In genomic region chr9:127559247-127559680, GRCh38 we compare ENCODE assay signal across 1 cellular context.
TF ChIP-seq lines count a peak whose summit lies in the region.

No MANE protein-coding gene starts in this region.

TF ChIP-seq in WTC11, 78 proteins besides CTCF, POLR2A, EP300 and RAD21 (continued from another document):
- TF ChIP-seq, protein P1, sequence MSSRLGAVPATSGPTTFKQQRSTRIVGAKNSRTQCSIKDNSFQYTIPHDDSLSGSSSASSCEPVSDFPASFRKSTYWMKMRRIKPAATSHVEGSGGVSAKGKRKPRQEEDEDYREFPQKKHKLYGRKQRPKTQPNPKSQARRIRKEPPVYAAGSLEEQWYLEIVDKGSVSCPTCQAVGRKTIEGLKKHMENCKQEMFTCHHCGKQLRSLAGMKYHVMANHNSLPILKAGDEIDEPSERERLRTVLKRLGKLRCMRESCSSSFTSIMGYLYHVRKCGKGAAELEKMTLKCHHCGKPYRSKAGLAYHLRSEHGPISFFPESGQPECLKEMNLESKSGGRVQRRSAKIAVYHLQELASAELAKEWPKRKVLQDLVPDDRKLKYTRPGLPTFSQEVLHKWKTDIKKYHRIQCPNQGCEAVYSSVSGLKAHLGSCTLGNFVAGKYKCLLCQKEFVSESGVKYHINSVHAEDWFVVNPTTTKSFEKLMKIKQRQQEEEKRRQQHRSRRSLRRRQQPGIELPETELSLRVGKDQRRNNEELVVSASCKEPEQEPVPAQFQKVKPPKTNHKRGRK (CRISPR knock-in tag; IDR thresholded peaks at IDR 0.05; ENCODE audit: borderline replicate concordance) = no peak
- no peak for TF ChIP-seq NR3C1 (CRISPR knock-in tag; conservative IDR thresholded peaks at IDR 0.05; ENCODE audit: low read depth)
- TF ChIP-seq, protein P2, sequence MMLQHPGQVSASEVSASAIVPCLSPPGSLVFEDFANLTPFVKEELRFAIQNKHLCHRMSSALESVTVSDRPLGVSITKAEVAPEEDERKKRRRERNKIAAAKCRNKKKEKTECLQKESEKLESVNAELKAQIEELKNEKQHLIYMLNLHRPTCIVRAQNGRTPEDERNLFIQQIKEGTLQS (CRISPR knock-in tag; conservative IDR thresholded peaks at IDR 0.05) = no peak
- no peak for TF ChIP-seq ESRRA (CRISPR knock-in tag; IDR thresholded peaks at IDR 0.05; ENCODE audit: borderline replicate concordance)
- TF ChIP-seq ZNF671 (CRISPR knock-in tag; IDR thresholded peaks at IDR 0.05) = no peak
- TF ChIP-seq, protein P3, sequence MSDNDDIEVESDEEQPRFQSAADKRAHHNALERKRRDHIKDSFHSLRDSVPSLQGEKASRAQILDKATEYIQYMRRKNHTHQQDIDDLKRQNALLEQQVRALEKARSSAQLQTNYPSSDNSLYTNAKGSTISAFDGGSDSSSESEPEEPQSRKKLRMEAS (CRISPR knock-in tag; IDR thresholded peaks at IDR 0.05) = no peak
- TF ChIP-seq, protein P4, sequence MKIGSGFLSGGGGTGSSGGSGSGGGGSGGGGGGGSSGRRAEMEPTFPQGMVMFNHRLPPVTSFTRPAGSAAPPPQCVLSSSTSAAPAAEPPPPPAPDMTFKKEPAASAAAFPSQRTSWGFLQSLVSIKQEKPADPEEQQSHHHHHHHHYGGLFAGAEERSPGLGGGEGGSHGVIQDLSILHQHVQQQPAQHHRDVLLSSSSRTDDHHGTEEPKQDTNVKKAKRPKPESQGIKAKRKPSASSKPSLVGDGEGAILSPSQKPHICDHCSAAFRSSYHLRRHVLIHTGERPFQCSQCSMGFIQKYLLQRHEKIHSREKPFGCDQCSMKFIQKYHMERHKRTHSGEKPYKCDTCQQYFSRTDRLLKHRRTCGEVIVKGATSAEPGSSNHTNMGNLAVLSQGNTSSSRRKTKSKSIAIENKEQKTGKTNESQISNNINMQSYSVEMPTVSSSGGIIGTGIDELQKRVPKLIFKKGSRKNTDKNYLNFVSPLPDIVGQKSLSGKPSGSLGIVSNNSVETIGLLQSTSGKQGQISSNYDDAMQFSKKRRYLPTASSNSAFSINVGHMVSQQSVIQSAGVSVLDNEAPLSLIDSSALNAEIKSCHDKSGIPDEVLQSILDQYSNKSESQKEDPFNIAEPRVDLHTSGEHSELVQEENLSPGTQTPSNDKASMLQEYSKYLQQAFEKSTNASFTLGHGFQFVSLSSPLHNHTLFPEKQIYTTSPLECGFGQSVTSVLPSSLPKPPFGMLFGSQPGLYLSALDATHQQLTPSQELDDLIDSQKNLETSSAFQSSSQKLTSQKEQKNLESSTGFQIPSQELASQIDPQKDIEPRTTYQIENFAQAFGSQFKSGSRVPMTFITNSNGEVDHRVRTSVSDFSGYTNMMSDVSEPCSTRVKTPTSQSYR (CRISPR knock-in tag; IDR thresholded peaks at IDR 0.05) = no peak
- TF ChIP-seq GABPB1 (CRISPR knock-in tag; IDR thresholded peaks at IDR 0.05) = no peak
- TF ChIP-seq, protein P5, sequence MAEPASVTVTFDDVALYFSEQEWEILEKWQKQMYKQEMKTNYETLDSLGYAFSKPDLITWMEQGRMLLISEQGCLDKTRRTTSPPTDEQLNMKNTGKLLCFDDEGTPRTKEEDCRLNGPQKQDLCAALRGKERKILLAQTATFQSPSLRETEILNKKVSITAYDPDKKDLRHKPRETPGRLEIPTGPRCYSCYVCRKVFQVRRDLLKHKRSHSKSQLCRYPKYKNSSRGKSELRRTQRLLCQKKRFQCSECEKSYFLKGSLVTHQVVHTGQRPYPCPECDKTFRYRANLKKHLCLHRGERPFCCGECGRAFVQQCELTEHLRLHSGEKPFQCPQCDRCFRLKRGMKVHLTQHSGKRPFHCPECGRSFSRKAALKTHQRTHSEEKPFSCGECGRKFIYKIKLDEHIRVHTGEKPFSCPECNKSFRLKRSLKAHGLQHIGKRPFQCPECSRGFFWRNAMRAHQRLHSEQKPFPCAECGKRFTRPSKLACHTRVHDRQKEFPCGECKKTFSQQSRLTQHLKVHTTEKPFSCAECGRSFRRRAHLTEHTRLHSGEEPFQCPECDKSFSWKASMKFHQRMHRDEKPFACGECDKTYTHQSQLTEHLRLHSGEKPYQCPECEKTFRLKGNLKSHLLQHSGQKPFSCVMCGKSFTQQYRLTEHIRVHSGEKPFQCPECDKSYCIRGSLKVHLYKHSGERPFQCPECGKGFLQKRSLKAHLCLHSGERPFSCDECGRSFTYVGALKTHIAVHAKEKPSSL (CRISPR knock-in tag; conservative IDR thresholded peaks at IDR 0.05) = no peak
- TF ChIP-seq ZNF423 (CRISPR knock-in tag; IDR thresholded peaks at IDR 0.05) = no peak
- TF ChIP-seq ZNF317 (CRISPR knock-in tag; IDR thresholded peaks at IDR 0.05; ENCODE audit: borderline replicate concordance, low read depth) = no peak
